In genomic region chr20:16573011-16573965, GRCh38 we compare ENCODE assay signal across 1 cellular context.
TF ChIP-seq lines count a peak whose summit lies in the region.

A gene with protein sequence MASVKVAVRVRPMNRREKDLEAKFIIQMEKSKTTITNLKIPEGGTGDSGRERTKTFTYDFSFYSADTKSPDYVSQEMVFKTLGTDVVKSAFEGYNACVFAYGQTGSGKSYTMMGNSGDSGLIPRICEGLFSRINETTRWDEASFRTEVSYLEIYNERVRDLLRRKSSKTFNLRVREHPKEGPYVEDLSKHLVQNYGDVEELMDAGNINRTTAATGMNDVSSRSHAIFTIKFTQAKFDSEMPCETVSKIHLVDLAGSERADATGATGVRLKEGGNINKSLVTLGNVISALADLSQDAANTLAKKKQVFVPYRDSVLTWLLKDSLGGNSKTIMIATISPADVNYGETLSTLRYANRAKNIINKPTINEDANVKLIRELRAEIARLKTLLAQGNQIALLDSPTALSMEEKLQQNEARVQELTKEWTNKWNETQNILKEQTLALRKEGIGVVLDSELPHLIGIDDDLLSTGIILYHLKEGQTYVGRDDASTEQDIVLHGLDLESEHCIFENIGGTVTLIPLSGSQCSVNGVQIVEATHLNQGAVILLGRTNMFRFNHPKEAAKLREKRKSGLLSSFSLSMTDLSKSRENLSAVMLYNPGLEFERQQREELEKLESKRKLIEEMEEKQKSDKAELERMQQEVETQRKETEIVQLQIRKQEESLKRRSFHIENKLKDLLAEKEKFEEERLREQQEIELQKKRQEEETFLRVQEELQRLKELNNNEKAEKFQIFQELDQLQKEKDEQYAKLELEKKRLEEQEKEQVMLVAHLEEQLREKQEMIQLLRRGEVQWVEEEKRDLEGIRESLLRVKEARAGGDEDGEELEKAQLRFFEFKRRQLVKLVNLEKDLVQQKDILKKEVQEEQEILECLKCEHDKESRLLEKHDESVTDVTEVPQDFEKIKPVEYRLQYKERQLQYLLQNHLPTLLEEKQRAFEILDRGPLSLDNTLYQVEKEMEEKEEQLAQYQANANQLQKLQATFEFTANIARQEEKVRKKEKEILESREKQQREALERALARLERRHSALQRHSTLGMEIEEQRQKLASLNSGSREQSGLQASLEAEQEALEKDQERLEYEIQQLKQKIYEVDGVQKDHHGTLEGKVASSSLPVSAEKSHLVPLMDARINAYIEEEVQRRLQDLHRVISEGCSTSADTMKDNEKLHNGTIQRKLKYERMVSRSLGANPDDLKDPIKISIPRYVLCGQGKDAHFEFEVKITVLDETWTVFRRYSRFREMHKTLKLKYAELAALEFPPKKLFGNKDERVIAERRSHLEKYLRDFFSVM (N-terminal part only) (minus strand): TSS chr20:16573448. CDS start chr20:16573275, 173 bp downstream.

TF ChIP-seq in WTC11, 78 proteins besides CTCF, POLR2A, EP300 and RAD21 (continued from another document):
- no peak for TF ChIP-seq ZNF532 (CRISPR knock-in tag; IDR thresholded peaks at IDR 0.05; ENCODE audit: borderline replicate concordance)
- TF ChIP-seq, protein P1, sequence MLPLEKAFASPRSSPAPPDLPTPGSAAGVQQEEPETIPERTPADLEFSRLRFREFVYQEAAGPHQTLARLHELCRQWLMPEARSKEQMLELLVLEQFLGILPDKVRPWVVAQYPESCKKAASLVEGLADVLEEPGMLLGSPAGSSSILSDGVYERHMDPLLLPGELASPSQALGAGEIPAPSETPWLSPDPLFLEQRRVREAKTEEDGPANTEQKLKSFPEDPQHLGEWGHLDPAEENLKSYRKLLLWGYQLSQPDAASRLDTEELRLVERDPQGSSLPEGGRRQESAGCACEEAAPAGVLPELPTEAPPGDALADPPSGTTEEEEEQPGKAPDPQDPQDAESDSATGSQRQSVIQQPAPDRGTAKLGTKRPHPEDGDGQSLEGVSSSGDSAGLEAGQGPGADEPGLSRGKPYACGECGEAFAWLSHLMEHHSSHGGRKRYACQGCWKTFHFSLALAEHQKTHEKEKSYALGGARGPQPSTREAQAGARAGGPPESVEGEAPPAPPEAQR (CRISPR knock-in tag; IDR thresholded peaks at IDR 0.05): 0 out of 2 replicates have a peak, but pooled peaks have one; percentile 40
- TF ChIP-seq GABPB1 (CRISPR knock-in tag; IDR thresholded peaks at IDR 0.05): peak; percentile 75
- TF ChIP-seq, protein P2, sequence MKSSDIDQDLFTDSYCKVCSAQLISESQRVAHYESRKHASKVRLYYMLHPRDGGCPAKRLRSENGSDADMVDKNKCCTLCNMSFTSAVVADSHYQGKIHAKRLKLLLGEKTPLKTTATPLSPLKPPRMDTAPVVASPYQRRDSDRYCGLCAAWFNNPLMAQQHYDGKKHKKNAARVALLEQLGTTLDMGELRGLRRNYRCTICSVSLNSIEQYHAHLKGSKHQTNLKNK (CRISPR knock-in tag; IDR thresholded peaks at IDR 0.05): no peak
- no peak for TF ChIP-seq OVOL2 (CRISPR knock-in tag; IDR thresholded peaks at IDR 0.05; ENCODE audit: borderline replicate concordance)
- TF ChIP-seq STAT6 (CRISPR knock-in tag; conservative IDR thresholded peaks at IDR 0.05; ENCODE audit: low read depth): 0 out of 2 replicates have a peak, but pooled peaks have one; percentile 28
- TF ChIP-seq RELA (CRISPR knock-in tag; IDR thresholded peaks at IDR 0.05; ENCODE audit: borderline replicate concordance): no peak
- TF ChIP-seq ETV6 (CRISPR knock-in tag; IDR thresholded peaks at IDR 0.05): peak; percentile 72; the same call in 1 of the 2 replicates
- TF ChIP-seq ATF6 (CRISPR knock-in tag; IDR thresholded peaks at IDR 0.05): no peak
- TF ChIP-seq TEAD4 (CRISPR knock-in tag; IDR thresholded peaks at IDR 0.05): no peak
- TF ChIP-seq ZNF396 (CRISPR knock-in tag; IDR thresholded peaks at IDR 0.05; ENCODE audit: borderline replicate concordance): no peak
- TF ChIP-seq, protein P3, sequence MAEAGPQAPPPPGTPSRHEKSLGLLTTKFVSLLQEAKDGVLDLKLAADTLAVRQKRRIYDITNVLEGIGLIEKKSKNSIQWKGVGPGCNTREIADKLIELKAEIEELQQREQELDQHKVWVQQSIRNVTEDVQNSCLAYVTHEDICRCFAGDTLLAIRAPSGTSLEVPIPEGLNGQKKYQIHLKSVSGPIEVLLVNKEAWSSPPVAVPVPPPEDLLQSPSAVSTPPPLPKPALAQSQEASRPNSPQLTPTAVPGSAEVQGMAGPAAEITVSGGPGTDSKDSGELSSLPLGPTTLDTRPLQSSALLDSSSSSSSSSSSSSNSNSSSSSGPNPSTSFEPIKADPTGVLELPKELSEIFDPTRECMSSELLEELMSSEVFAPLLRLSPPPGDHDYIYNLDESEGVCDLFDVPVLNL (CRISPR knock-in tag; IDR thresholded peaks at IDR 0.05; ENCODE audit: borderline replicate concordance, low read depth): no peak
- peak; percentile 62; the same call in 1 of the 2 replicates for TF ChIP-seq NR3C1 (CRISPR knock-in tag; conservative IDR thresholded peaks at IDR 0.05; ENCODE audit: low read depth)
- peak; percentile 75 for TF ChIP-seq USF1 (CRISPR knock-in tag; IDR thresholded peaks at IDR 0.05)
- TF ChIP-seq SMAD3 (CRISPR knock-in tag; IDR thresholded peaks at IDR 0.05; ENCODE audit: borderline replicate concordance): no peak
- TF ChIP-seq, protein P4, sequence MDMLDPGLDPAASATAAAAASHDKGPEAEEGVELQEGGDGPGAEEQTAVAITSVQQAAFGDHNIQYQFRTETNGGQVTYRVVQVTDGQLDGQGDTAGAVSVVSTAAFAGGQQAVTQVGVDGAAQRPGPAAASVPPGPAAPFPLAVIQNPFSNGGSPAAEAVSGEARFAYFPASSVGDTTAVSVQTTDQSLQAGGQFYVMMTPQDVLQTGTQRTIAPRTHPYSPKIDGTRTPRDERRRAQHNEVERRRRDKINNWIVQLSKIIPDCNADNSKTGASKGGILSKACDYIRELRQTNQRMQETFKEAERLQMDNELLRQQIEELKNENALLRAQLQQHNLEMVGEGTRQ (CRISPR knock-in tag; IDR thresholded peaks at IDR 0.05): peak; percentile 73
- TF ChIP-seq MAX (CRISPR knock-in tag; IDR thresholded peaks at IDR 0.05): peak; percentile 70; the same call in 1 of the 2 replicates
- no peak for TF ChIP-seq PRRX2 (CRISPR knock-in tag; IDR thresholded peaks at IDR 0.05)
- TF ChIP-seq TEAD1 (CRISPR knock-in tag; IDR thresholded peaks at IDR 0.05): peak; percentile 64; the same call in 1 of the 2 replicates
- TF ChIP-seq ERG (CRISPR knock-in tag; IDR thresholded peaks at IDR 0.05): no peak
- no peak for TF ChIP-seq JAZF1 (CRISPR knock-in tag; IDR thresholded peaks at IDR 0.05)
- TF ChIP-seq, protein P5, sequence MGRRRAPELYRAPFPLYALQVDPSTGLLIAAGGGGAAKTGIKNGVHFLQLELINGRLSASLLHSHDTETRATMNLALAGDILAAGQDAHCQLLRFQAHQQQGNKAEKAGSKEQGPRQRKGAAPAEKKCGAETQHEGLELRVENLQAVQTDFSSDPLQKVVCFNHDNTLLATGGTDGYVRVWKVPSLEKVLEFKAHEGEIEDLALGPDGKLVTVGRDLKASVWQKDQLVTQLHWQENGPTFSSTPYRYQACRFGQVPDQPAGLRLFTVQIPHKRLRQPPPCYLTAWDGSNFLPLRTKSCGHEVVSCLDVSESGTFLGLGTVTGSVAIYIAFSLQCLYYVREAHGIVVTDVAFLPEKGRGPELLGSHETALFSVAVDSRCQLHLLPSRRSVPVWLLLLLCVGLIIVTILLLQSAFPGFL (CRISPR knock-in tag; IDR thresholded peaks at IDR 0.05; ENCODE audit: borderline replicate concordance): no peak; the same call in 1 of the 2 replicates
- no peak for TF ChIP-seq IRF2 (CRISPR knock-in tag; IDR thresholded peaks at IDR 0.05; ENCODE audit: borderline replicate concordance, low read depth)
- TF ChIP-seq ZNF232 (CRISPR knock-in tag; IDR thresholded peaks at IDR 0.05): 0 out of 2 replicates have a peak, but pooled peaks have one; percentile 20
- no peak for TF ChIP-seq ZNF219 (CRISPR knock-in tag; IDR thresholded peaks at IDR 0.05; ENCODE audit: borderline replicate concordance)
- no peak for TF ChIP-seq CREB1 (CRISPR knock-in tag; IDR thresholded peaks at IDR 0.05)
- TF ChIP-seq NFYB (CRISPR knock-in tag; conservative IDR thresholded peaks at IDR 0.05; ENCODE audit: low read depth): no peak
